21 cellular contexts compared by ENCODE assay signal in the genomic region with DNA sequence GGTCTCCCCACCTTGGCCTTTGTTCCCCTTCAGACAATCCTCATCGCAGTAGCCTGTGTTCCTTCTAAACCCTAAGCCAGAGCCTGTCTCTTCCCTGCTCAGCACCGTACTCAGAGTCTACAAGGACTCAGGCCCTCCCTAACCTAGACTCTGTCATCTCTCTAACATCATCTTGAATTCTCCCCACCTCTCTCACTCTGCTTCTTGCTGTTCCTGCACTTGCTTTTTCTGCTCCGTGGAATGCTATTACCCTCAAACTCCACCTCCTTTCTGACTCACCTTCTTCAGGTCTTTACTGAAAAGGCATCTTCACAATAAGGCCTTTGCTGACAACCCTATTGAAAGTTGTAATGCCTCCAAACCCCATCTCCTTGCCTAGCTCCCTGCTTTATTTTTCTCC.
DNase-seq lines count a peak whose midpoint lies in the region; ATAC-seq, FAIRE-seq and TF ChIP-seq lines count a peak whose summit lies in the region.
"Had no signal": no experiment of that assay in that cellular context is flagged by ENCODE, and none has a peak within 500 bp of the region (broad histone marks: within the 10 kb centered on the region; RNA-seq: fewer than 3 reads in every experiment).

No MANE protein-coding gene starts in this region.

- H3K27ac ChIP-seq in GM23338 (ENCODE audit: low read depth) = no peak overlapping the region
- no peak overlapping the region for H3K27ac ChIP-seq in OCI-LY7 (ENCODE audit: low read depth, low read length, poor library complexity, severe bottlenecking)
- H3K27ac ChIP-seq in endothelial cell of umbilical vein (ENCODE audit: insufficient read depth, low read depth, low read length) = no peak overlapping the region
- H3K27ac ChIP-seq: adrenal gland, vagina had no signal

- no peak overlapping the region for H3K9ac ChIP-seq in endothelial cell of umbilical vein (replicated peaks; ENCODE audit: extremely low read depth, insufficient read depth, low read length)

- TF ChIP-seq CTCF in GM23338 (conservative IDR thresholded peaks at IDR 0.05; ENCODE audit: low read depth in 2 of 2) = no peak
- no peak for TF ChIP-seq CTCF in OCI-LY7 (conservative IDR thresholded peaks at IDR 0.05; ENCODE audit: low read length)
- TF ChIP-seq CTCF in endothelial cell of umbilical vein (IDR thresholded peaks at IDR 0.05; ENCODE audit: extremely low read depth in 1 of 2, insufficient read depth in 1 of 2, low read depth in 1 of 2, low read length in 2 of 2) = no peak

- no peaks in the 10 kb centered on the region for H3K9me1 ChIP-seq in endothelial cell of umbilical vein (replicated peaks; ENCODE audit: control insufficient read depth, extremely low read depth, insufficient read depth, low read length)

- H3K79me2 ChIP-seq in GM23338 (replicated peaks; ENCODE audit: insufficient read depth) (no peaks in the 10 kb centered on the region), OCI-LY7 (ENCODE audit: insufficient read depth, low read depth, low read length) (no peaks in the 10 kb centered on the region), endothelial cell of umbilical vein (ENCODE audit: control insufficient read depth, insufficient read depth, low read length) (no peaks in the 10 kb centered on the region)

- H3K36me3 Mint-ChIP-seq in GM23338 (ENCODE audit: low read depth) = no peaks in the 10 kb centered on the region
- H3K36me3 Mint-ChIP-seq: immature natural killer cell, naive B cell had no signal

- H3K9me3 ChIP-seq in OCI-LY7 (ENCODE audit: low read length) (no peaks in the 10 kb centered on the region), endothelial cell of umbilical vein (replicated peaks; ENCODE audit: control insufficient read depth, insufficient read depth, low read length) (no peaks in the 10 kb centered on the region)
- H3K9me3 ChIP-seq: adrenal gland, vagina had no signal

- H3K4me2 ChIP-seq in GM23338 (no peak overlapping the region), OCI-LY7 (ENCODE audit: low read length) (no peak overlapping the region), endothelial cell of umbilical vein (ENCODE audit: insufficient read depth, low read length) (no peak overlapping the region)

- H2AFZ ChIP-seq in GM23338 (peak overlapping the region; percentile 49; the same call in 1 of the 2 replicates), OCI-LY7 (ENCODE audit: low read length) (peak overlapping the region; percentile 79), endothelial cell of umbilical vein (ENCODE audit: low read depth, low read length) (peak overlapping the region; percentile 51)

- dilution Hi-C loops in endothelial cell of umbilical vein (cut with MboI; ENCODE audit: extremely low pct_ligation_motif_present, low sequenced_read_pairs) = no loop called here

- peaks cover 9% of the 10 kb centered on the region; the same call in 1 of the 2 replicates for H3K4me1 ChIP-seq in GM23338 (ENCODE audit: insufficient read depth)
- H3K4me1 ChIP-seq in OCI-LY7 (ENCODE audit: insufficient read depth, low read length, poor library complexity, severe bottlenecking) = peaks cover 5% of the 10 kb centered on the region
- no peaks in the 10 kb centered on the region for H3K4me1 ChIP-seq in endothelial cell of umbilical vein (ENCODE audit: control insufficient read depth, extremely low read depth, insufficient read depth, low read length)
- H3K4me1 ChIP-seq: adrenal gland had no signal

- POLR2A ChIA-PET in OCI-LY7 (lab: Charles Lee) = interaction anchor here (1.1 to 1.5 kb wide), 2 partner anchors 16 to 114 kb away, joined by 3 read pairs; no protein-coding TSS in a partner anchor
- POLR2A ChIA-PET in endothelial cell of umbilical vein (lab: Charles Lee) = no interaction called here

- TF ChIP-seq POLR2A in endothelial cell of umbilical vein (IDR thresholded peaks at IDR 0.05; ENCODE audit: low read depth, low read length) = no peak

- H3K9me2 ChIP-seq in GM23338 (ENCODE audit: insufficient read depth) (no peaks in the 10 kb centered on the region), OCI-LY7 (ENCODE audit: insufficient read depth, low read length) (no peaks in the 10 kb centered on the region)

- H4K20me1 ChIP-seq in GM23338 (replicated peaks; ENCODE audit: insufficient read depth) (no peaks in the 10 kb centered on the region), OCI-LY7 (ENCODE audit: insufficient read depth, low read length) (no peaks in the 10 kb centered on the region), endothelial cell of umbilical vein (replicated peaks; ENCODE audit: control insufficient read depth, extremely low read depth, insufficient read depth, low read length) (no peaks in the 10 kb centered on the region)

- H3K4me3 Mint-ChIP-seq in GM23338 = no peak overlapping the region
- H3K4me3 Mint-ChIP-seq: immature natural killer cell; naive B cell; T-helper 1 cell treated with Interleukin-12 subunit alpha and Interleukin-12 subunit beta and Interleukin-4 antibody, amounts not matched to agents 30 μg/mL and 1 μg/mL, for 36 hours had no signal

- H3K36me3 ChIP-seq in GM23338 (ENCODE audit: insufficient read depth) (no peaks in the 10 kb centered on the region), OCI-LY7 (ENCODE audit: insufficient read depth, low read length) (no peaks in the 10 kb centered on the region), endothelial cell of umbilical vein (ENCODE audit: control insufficient read depth in 2 of 2, extremely low read depth in 1 of 2, insufficient read depth in 2 of 2, low read length in 2 of 2) (no peaks in the 10 kb centered on the region)
- H3K36me3 ChIP-seq: adrenal gland, vagina had no signal

- CTCF ChIA-PET in OCI-LY7 (lab: Charles Lee; ENCODE audit: unreplicated experiment) (no interaction called here), endothelial cell of umbilical vein (lab: Charles Lee) (interaction anchor here (1.2 kb wide), 1 partner anchor 9 kb away, joined by 3 read pairs; no protein-coding TSS in a partner anchor)

- H3K4me3 ChIP-seq in GM23338 (no peak overlapping the region), OCI-LY7 (ENCODE audit: low read depth, low read length, poor library complexity, severe bottlenecking) (no peak overlapping the region), endothelial cell of umbilical vein (replicated peaks in 1 of 3; ENCODE audit: insufficient read depth in 1 of 3, low read depth in 1 of 3, low read length in 3 of 3) (no peak overlapping the region)
- H3K4me3 ChIP-seq: adrenal gland, GM12878, vagina had no signal

- no peaks in the 10 kb centered on the region for H3K27me3 ChIP-seq in GM23338 (ENCODE audit: insufficient read depth)
- H3K27me3 ChIP-seq in endothelial cell of umbilical vein (ENCODE audit: control insufficient read depth in 2 of 2, insufficient read depth in 2 of 2, low read length in 2 of 2) = no peaks in the 10 kb centered on the region
- H3K27me3 ChIP-seq: adrenal gland, vagina had no signal

- BruUV-seq in OCI-LY7 (replicated peaks; lab: Mats Ljungman, UMichigan) = no TSS peak
- BruUV-seq in endothelial cell of umbilical vein (replicated peaks; lab: Mats Ljungman, UMichigan) = no TSS peak

- no peak for FAIRE-seq in endothelial cell of umbilical vein (lab: Jason Lieb, UNC)
- FAIRE-seq: GM12878 had no signal

- no peak for DNase-seq in GM23338 (ENCODE audit: low spot score)
- DNase-seq in OCI-LY7 (ENCODE audit: low spot score) = no peak
- no peak for DNase-seq in endothelial cell of umbilical vein (ENCODE audit: low read depth, low spot score)
- DNase-seq in renal cortical epithelial cell (ENCODE audit: low read depth) = peak; percentile 61
- no peak for DNase-seq in UCSD-AML1 (lab: John Stamatoyannopoulos, UW; ENCODE audit: unreplicated experiment)
- DNase-seq: activated CD4-positive, CD25-positive, alpha-beta regulatory T cell; adrenal gland; Calu3; central memory CD4-positive, alpha-beta T cell; GF-D8; head of caudate nucleus; immature natural killer cell; naive B cell; NCI-H1436 treated with DMSO at 0.1 percent for 48 hours; posterior cingulate gyrus; stimulated activated CD4-positive, alpha-beta T cell treated with anti-CD3 and anti-CD28 coated beads, Interleukin-4, amount 100 ng/mL, for 4 hours had no signal

- no peaks in the 10 kb centered on the region for H3F3A ChIP-seq in GM23338 (replicated peaks; ENCODE audit: low read depth)

- H3K9me3 Mint-ChIP-seq in GM23338 = no peaks in the 10 kb centered on the region
- H3K9me3 Mint-ChIP-seq: immature natural killer cell; naive B cell; T-helper 1 cell treated with Interleukin-12 subunit alpha and Interleukin-12 subunit beta and Interleukin-4 antibody, amounts not matched to agents 30 μg/mL and 1 μg/mL, for 36 hours had no signal

- ATAC-seq in GM23338 = no peak; the same call in 2 of the 3 replicates
- ATAC-seq in GM21390 (IDR thresholded peaks at IDR 0.05; ENCODE audit: unreplicated experiment) = no peak
- no peak for ATAC-seq in HG02642 (IDR thresholded peaks at IDR 0.05; ENCODE audit: poor library complexity, unreplicated experiment)
- ATAC-seq: GM12878 had no signal

- H3K27me3 Mint-ChIP-seq in GM23338 (ENCODE audit: insufficient read depth, low read depth, poor library complexity) = no peaks in the 10 kb centered on the region
- H3K27me3 Mint-ChIP-seq: naive B cell had no signal

- peaks cover 7% of the 10 kb centered on the region for H3K4me1 Mint-ChIP-seq in GM23338
- H3K4me1 Mint-ChIP-seq: immature natural killer cell, naive B cell had no signal

- intact Hi-C loops in OCI-LY7 (cut with micrococcal nuclease; ENCODE audit: unreplicated experiment) (no loop called here), endothelial cell of umbilical vein (cut with micrococcal nuclease) (no loop called here)

- H3K27ac Mint-ChIP-seq in GM23338 = no peak overlapping the region
- H3K27ac Mint-ChIP-seq: immature natural killer cell; naive B cell; T-helper 1 cell treated with Interleukin-12 subunit alpha and Interleukin-12 subunit beta and Interleukin-4 antibody, amounts not matched to agents 30 μg/mL and 1 μg/mL, for 36 hours had no signal

TF ChIP-seq in endothelial cell of umbilical vein, 7 proteins besides CTCF, POLR2A, EP300 and RAD21:
- no peak for TF ChIP-seq MYC (IDR thresholded peaks at IDR 0.05; ENCODE audit: low read depth, low read length)
- no peak for TF ChIP-seq GATA2 (IDR thresholded peaks at IDR 0.05; ENCODE audit: insufficient read depth, insufficient read length, low read depth, low read length)
- TF ChIP-seq, protein P1, sequence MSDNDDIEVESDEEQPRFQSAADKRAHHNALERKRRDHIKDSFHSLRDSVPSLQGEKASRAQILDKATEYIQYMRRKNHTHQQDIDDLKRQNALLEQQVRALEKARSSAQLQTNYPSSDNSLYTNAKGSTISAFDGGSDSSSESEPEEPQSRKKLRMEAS (IDR thresholded peaks at IDR 0.05; ENCODE audit: insufficient read depth, insufficient read length) = no peak
- no peak for TF ChIP-seq POLR2AphosphoS5 (IDR thresholded peaks at IDR 0.05; ENCODE audit: insufficient read depth, low read depth, low read length)
- no peak for TF ChIP-seq JUN (IDR thresholded peaks at IDR 0.05; ENCODE audit: borderline replicate concordance, insufficient read depth, insufficient read length, low read depth)
- no peak for TF ChIP-seq EZH2 (IDR thresholded peaks at IDR 0.05; ENCODE audit: borderline replicate concordance, low read depth, low read length, severe bottlenecking)
- no peak for TF ChIP-seq FOS (IDR thresholded peaks at IDR 0.05; ENCODE audit: borderline replicate concordance, insufficient read depth, low read length)
TF ChIP-seq in endothelial cell of umbilical vein: peak in this region for 0.
